In genomic region chr17:75694536-75694935, GRCh38 we compare ENCODE assay signal across 14 cellular contexts. TPM values are rescaled to one million over a fixed set of nuclear protein-coding genes. Genes with fewer than 3 reads are reported as not detected.
DNase-seq lines count a peak whose midpoint lies in the region; ATAC-seq and TF ChIP-seq lines count a peak whose summit lies in the region.
"Had no signal": no experiment of that assay in that cellular context is flagged by ENCODE, and none has a peak within 500 bp of the region (broad histone marks: within the 10 kb centered on the region; RNA-seq: fewer than 3 reads in every experiment).

No MANE protein-coding gene starts in this region.

- peaks cover 0 to 6% (median 0%) of the 10 kb centered on the region in 3 donors for H3K36me3 ChIP-seq in tibial nerve

- no peaks in the 10 kb centered on the region for H3K27me3 ChIP-seq in tibial nerve

- H3K27ac Mint-ChIP-seq in effector memory CD8-positive, alpha-beta T cell, result peak overlapping the region; percentile 32 to 80
- H3K27ac Mint-ChIP-seq in neural crest cell (ENCODE audit: unreplicated experiment), result no peak overlapping the region
- H3K27ac Mint-ChIP-seq: stimulated activated naive CD8-positive, alpha-beta T cell treated with anti-CD3 and anti-CD28 coated beads, Interleukin-15, Interleukin-2, amounts not matched to agents 100 ng/mL and 50 ng/mL, for 24 hours had no signal

- H3K4me3 ChIP-seq in tibial nerve, result peak overlapping the region in 1 of 4 donors; percentile 15
- H3K4me3 ChIP-seq: K562 had no signal

- H3K9me3 Mint-ChIP-seq in effector memory CD8-positive, alpha-beta T cell, result no peaks in the 10 kb centered on the region
- H3K9me3 Mint-ChIP-seq in neural crest cell, result no peaks in the 10 kb centered on the region
- H3K9me3 Mint-ChIP-seq: activated T-cell treated with anti-CD3 and anti-CD28 coated beads, Interleukin-2, amount 50 U/mL, for 4 hours; stimulated activated naive CD8-positive, alpha-beta T cell treated with anti-CD3 and anti-CD28 coated beads, Interleukin-15, Interleukin-2, amounts not matched to agents 100 ng/mL and 50 ng/mL, for 24 hours had no signal

- peaks cover 73% of the 10 kb centered on the region for H3K36me3 Mint-ChIP-seq in effector memory CD8-positive, alpha-beta T cell (ENCODE audit: insufficient read depth)
- H3K36me3 Mint-ChIP-seq in neural crest cell (ENCODE audit: low read depth), result peaks cover 6% of the 10 kb centered on the region

- WGBS in tibial nerve, 2 donors, result 41% methylated on average over 12 to 13 of the region's 14 CpGs

- no peaks in the 10 kb centered on the region for H3K9me3 ChIP-seq in tibial nerve

- H3K4me1 ChIP-seq in tibial nerve, result peaks cover 3 to 100% (median 89%) of the 10 kb centered on the region in 4 donors

- DNase-seq in SW480 (ENCODE audit: low spot score) (peak; percentile 50), neural crest cell (ENCODE audit: low read depth, low spot score) (no peak), tibial nerve (ENCODE audit: low spot score in 2 of 2) (no peak), inferior parietal cortex (ENCODE audit: extremely low spot score) (no peak)
- DNase-seq in effector memory CD8-positive, alpha-beta T cell, result no peak
- no peak for DNase-seq in activated T-cell treated with anti-CD3 and anti-CD28 coated beads, Interleukin-2, amount 50 U/mL, for 48 hours
- DNase-seq: activated T-cell treated with anti-CD3 and anti-CD28 coated beads, Interleukin-2, amount 50 U/mL, for 4 hours; central memory CD4-positive, alpha-beta T cell; DMS 273 treated with DMSO at 0.1 percent for 48 hours; foreskin melanocyte; NCI-H2029 had no signal

- no peak for ATAC-seq in effector memory CD8-positive, alpha-beta T cell (replicated peaks)
- no peak for ATAC-seq in HG02759 (IDR thresholded peaks at IDR 0.05; ENCODE audit: unreplicated experiment)
- ATAC-seq: activated T-cell treated with anti-CD3 and anti-CD28 coated beads, Interleukin-2, amount 50 U/mL, for 4 hours; K562 had no signal

- no peaks in the 10 kb centered on the region for H3K27me3 Mint-ChIP-seq in effector memory CD8-positive, alpha-beta T cell
- no peaks in the 10 kb centered on the region for H3K27me3 Mint-ChIP-seq in neural crest cell (ENCODE audit: low read depth)
- H3K27me3 Mint-ChIP-seq: stimulated activated naive CD8-positive, alpha-beta T cell treated with anti-CD3 and anti-CD28 coated beads, Interleukin-15, Interleukin-2, amounts not matched to agents 100 ng/mL and 50 ng/mL, for 24 hours had no signal

- TF ChIP-seq POLR2A in tibial nerve (IDR thresholded peaks at IDR 0.05), result no peak

- peak overlapping the region; percentile 85 to 98 (median 94) for H3K27ac ChIP-seq in tibial nerve

- H3K4me3 Mint-ChIP-seq in effector memory CD8-positive, alpha-beta T cell, result no peak overlapping the region
- H3K4me3 Mint-ChIP-seq in neural crest cell, result peak overlapping the region; percentile 9
- H3K4me3 Mint-ChIP-seq: activated T-cell treated with anti-CD3 and anti-CD28 coated beads, Interleukin-2, amount 50 U/mL, for 4 hours; stimulated activated naive CD8-positive, alpha-beta T cell treated with anti-CD3 and anti-CD28 coated beads, Interleukin-15, Interleukin-2, amounts not matched to agents 100 ng/mL and 50 ng/mL, for 24 hours had no signal

- peaks cover 14 to 19% of the 10 kb centered on the region in 2 donors for H3K4me1 Mint-ChIP-seq in effector memory CD8-positive, alpha-beta T cell (ENCODE audit: low read depth in 2 of 2)
- peaks cover 54% of the 10 kb centered on the region for H3K4me1 Mint-ChIP-seq in neural crest cell

- TF ChIP-seq CTCF in neural crest cell (conservative IDR thresholded peaks at IDR 0.05), result no peak
- peak in 1 of 5 experiments; percentile 22 for TF ChIP-seq CTCF in tibial nerve (IDR thresholded peaks at IDR 0.05)

- peak in 1 of 2 donors; percentile 69 for TF ChIP-seq EP300 in tibial nerve (IDR thresholded peaks at IDR 0.05)

RNA-seq across cellular contexts. Expression of gene ITGB4, which starts 26.7 kb away (rescaled TPM):
- 0.64 and 1.4 TPM in 2 replicates for total RNA-seq in neural crest cell
- total RNA-seq in tibial nerve, result 100 to 1,000 TPM; 211 to 335 (median 233) TPM

RNA-seq across cellular contexts. Expression of gene SAP30BP, which starts 27.4 kb away (rescaled TPM):
- 113 and 123 TPM in 2 replicates for total RNA-seq in neural crest cell
- total RNA-seq in tibial nerve, result 100 to 1,000 TPM in 2 of 4 donors, 10 to 100 TPM in 2; 63.9 to 119 (median 95.3) TPM

RNA-seq across cellular contexts. Expression of gene RECQL5, which starts 27.6 kb away (rescaled TPM):
- total RNA-seq in neural crest cell (47.3 and 47.5 TPM in 2 replicates), tibial nerve (10 to 100 TPM; 23.2 to 51.9 (median 34.7) TPM)

Comparison
In these comparisons a context has a peak if more than half of its experiments do, and no peak if none do; other contexts are left out.
1. RNA of gene ITGB4, which starts 26.7 kb away (total RNA-seq): 211 to 335 TPM in tibial nerve; 0.64 to 1.4 TPM in neural crest cell; every median in the first group is over 10 times any median in the second.